Comparison of ENCODE assay signal across 9 cellular contexts in genomic region chr6:162442675-162443074, GRCh38.
DNase-seq lines count a peak whose midpoint lies in the region; ATAC-seq, FAIRE-seq and TF ChIP-seq lines count a peak whose summit lies in the region.
"Had no signal": no experiment of that assay in that cellular context is flagged by ENCODE, and none has a peak within 500 bp of the region (broad histone marks: within the 10 kb centered on the region; RNA-seq: fewer than 3 reads in every experiment).

No MANE protein-coding gene starts in this region.

- no peak overlapping the region for H3K27ac ChIP-seq in A549
- no peak overlapping the region for H3K27ac ChIP-seq in K562 (ENCODE audit: extremely low read depth, low read depth, low read length)
- H3K27ac ChIP-seq: BLaER1 treated with 17β-estradiol and CSF1 and Interleukin-3, amounts not matched to agents 10 nM and 100 nM had no signal

- H3K27me3 ChIP-seq in K562 (ENCODE audit: control insufficient read depth in 2 of 2, insufficient read depth in 2 of 2, low read length in 2 of 2) (no peaks in the 10 kb centered on the region), MG63 (no peaks in the 10 kb centered on the region)
- H3K27me3 ChIP-seq: BLaER1 treated with 17β-estradiol and CSF1 and Interleukin-3, amounts not matched to agents 10 nM and 100 nM had no signal

- BruUV-seq in K562 (replicated peaks; lab: Mats Ljungman, UMichigan) = no TSS peak

- WGBS in A549 (ENCODE audit: missing lambda C conversion rate) = 21% methylated on average over 6 of the region's 6 CpGs
- 0% methylated on average over 6 of the region's 6 CpGs for WGBS in K562 (ENCODE audit: insufficient coverage, low coverage, missing lambda C conversion rate)

- H3K9ac ChIP-seq in K562 (ENCODE audit: insufficient read depth in 1 of 2, low read depth in 2 of 2, low read length in 2 of 2) = no peak overlapping the region
- H3K9ac ChIP-seq: BLaER1 treated with 17β-estradiol and CSF1 and Interleukin-3, amounts not matched to agents 10 nM and 100 nM had no signal

- TF ChIP-seq CTCF in A549 (IDR thresholded peaks at IDR 0.05) (no peak), K562 (IDR thresholded peaks at IDR 0.05 in 2 of 3, conservative IDR thresholded peaks at IDR 0.05 in 1 of 3; ENCODE audit: insufficient read depth in 2 of 3, low read depth in 1 of 3, low read length in 3 of 3) (peak; percentile 23 to 43 (median 37); a peak in 4 of 6 replicates)

- no peak for TF ChIP-seq POLR2A in A549 (IDR thresholded peaks at IDR 0.05; ENCODE audit: low read length)
- no peak for TF ChIP-seq POLR2A in K562 (conservative IDR thresholded peaks at IDR 0.05)

- no peaks in the 10 kb centered on the region for H3K4me1 ChIP-seq in A549
- no peaks in the 10 kb centered on the region for H3K4me1 ChIP-seq in K562 (replicated peaks in 1 of 2; ENCODE audit: control insufficient read depth in 2 of 2, insufficient read depth in 2 of 2, low read length in 2 of 2)

- H3K9me1 ChIP-seq in K562 (ENCODE audit: control insufficient read depth, insufficient read depth, low read length) = no peaks in the 10 kb centered on the region

- POLR2A ChIA-PET in A549 (lab: Yijun Ruan, JAX) = no interaction called here
- POLR2A ChIA-PET in K562 (lab: Yijun Ruan, JAX) = interaction anchor here (0.6 to 0.7 kb wide), 2 partner anchors 53 to 369 kb away, joined by 3 read pairs; no protein-coding TSS in a partner anchor

- H3K4me2 ChIP-seq in A549 = no peak overlapping the region
- H3K4me2 ChIP-seq in K562 (ENCODE audit: insufficient read depth, low read length) = no peak overlapping the region
- H3K4me2 ChIP-seq: BLaER1 treated with 17β-estradiol and CSF1 and Interleukin-3, amounts not matched to agents 10 nM and 100 nM had no signal

- peak; percentile 76 to 88; a peak in 5 of 6 replicates for ATAC-seq in A549
- peak; percentile 72 for ATAC-seq in K562
- peak; percentile 84 for ATAC-seq in left lobe of liver
- ATAC-seq in HG02885 (IDR thresholded peaks at IDR 0.05; ENCODE audit: poor library complexity, unreplicated experiment) = no peak

- H2AFZ ChIP-seq in K562 (ENCODE audit: low read depth, low read length) = no peak overlapping the region

- no peaks in the 10 kb centered on the region for H3K79me2 ChIP-seq in K562 (ENCODE audit: control insufficient read depth, insufficient read depth, low read length)

- H3K9me3 ChIP-seq in A549 (no peaks in the 10 kb centered on the region), K562 (replicated peaks; ENCODE audit: control insufficient read depth, insufficient read depth, low read depth, low read length) (no peaks in the 10 kb centered on the region), MG63 (no peaks in the 10 kb centered on the region)

- H4K20me1 ChIP-seq in K562 (replicated peaks; ENCODE audit: control insufficient read depth, insufficient read depth, low read length) = no peaks in the 10 kb centered on the region
- H4K20me1 ChIP-seq: BLaER1 treated with 17β-estradiol and CSF1 and Interleukin-3, amounts not matched to agents 10 nM and 100 nM had no signal

- H3K4me3 ChIP-seq in A549 (no peak overlapping the region), K562 (no peak overlapping the region), MG63 (no peak overlapping the region)
- H3K4me3 ChIP-seq: BLaER1 treated with 17β-estradiol and CSF1 and Interleukin-3, amounts not matched to agents 10 nM and 100 nM had no signal

- in situ Hi-C loops in K562 (cut with MboI) = no loop called here

- no peaks in the 10 kb centered on the region for H3K36me3 ChIP-seq in K562 (ENCODE audit: control insufficient read depth, insufficient read depth, low read length)
- H3K36me3 ChIP-seq in MG63 = no peaks in the 10 kb centered on the region
- H3K36me3 ChIP-seq: BLaER1 treated with 17β-estradiol and CSF1 and Interleukin-3, amounts not matched to agents 10 nM and 100 nM had no signal

- FAIRE-seq in A549 (lab: Jason Lieb, UNC) (no peak), K562 (lab: Jason Lieb, UNC) (no peak)

- TF ChIP-seq EP300 in A549 (IDR thresholded peaks at IDR 0.05) = no peak
- no peak for TF ChIP-seq EP300 in K562 (IDR thresholded peaks at IDR 0.05; ENCODE audit: low read length)

- peak; percentile 4 to 28 for DNase-seq in A549 (ENCODE audit: low read depth in 1 of 2, low spot score in 1 of 2)
- peak; percentile 26 for DNase-seq in NAMALWA (ENCODE audit: low spot score)
- DNase-seq in K562 (ENCODE audit: extremely low read depth in 1 of 4, low spot score in 3 of 4) = peak in 2 of 4 experiments; percentile 13 to 31
- DNase-seq in left lobe of liver (ENCODE audit: low spot score) = no peak
- no peak for DNase-seq in MG63
- no peak for DNase-seq in posterior vena cava (ENCODE audit: low spot score)
- no peak for DNase-seq in NCI-H2196 (lab: John Stamatoyannopoulos, UW; ENCODE audit: unreplicated experiment)

- intact Hi-C loops in K562 (cut with micrococcal nuclease) (no loop called here), posterior vena cava (cut with DNase I) (no loop called here)

- CTCF ChIA-PET in A549 (lab: Yijun Ruan, JAX) (interaction anchor here (1.1 to 1.2 kb wide), 2 partner anchors 294 to 512 kb away, joined by 4 read pairs; no protein-coding TSS in a partner anchor), K562 (lab: Yijun Ruan, JAX; ENCODE audit: low intra/inter-chr PET ratio) (no interaction called here)

- TF ChIP-seq RAD21 in A549 (conservative IDR thresholded peaks at IDR 0.05 in 1 of 2, IDR thresholded peaks at IDR 0.05 in 1 of 2) = peak; percentile 23 to 49; a peak in 4 of 5 replicates
- peak in 1 of 2 experiments; percentile 39; a peak in 2 of 4 replicates for TF ChIP-seq RAD21 in K562 (CRISPR knock-in tag; conservative IDR thresholded peaks at IDR 0.05 in 1 of 2, IDR thresholded peaks at IDR 0.05 in 1 of 2)

TF ChIP-seq in A549, 52 proteins besides CTCF, POLR2A, EP300 and RAD21 (continues in another document):
- TF ChIP-seq CBX8 (IDR thresholded peaks at IDR 0.05) = no peak
- no peak for TF ChIP-seq USF2 (IDR thresholded peaks at IDR 0.05)
- TF ChIP-seq TP53 (CRISPR knock-in tag; IDR thresholded peaks at IDR 0.05) = no peak
- TF ChIP-seq ESRRA (IDR thresholded peaks at IDR 0.05; ENCODE audit: borderline replicate concordance, low read length) = no peak
- TF ChIP-seq, protein P1, sequence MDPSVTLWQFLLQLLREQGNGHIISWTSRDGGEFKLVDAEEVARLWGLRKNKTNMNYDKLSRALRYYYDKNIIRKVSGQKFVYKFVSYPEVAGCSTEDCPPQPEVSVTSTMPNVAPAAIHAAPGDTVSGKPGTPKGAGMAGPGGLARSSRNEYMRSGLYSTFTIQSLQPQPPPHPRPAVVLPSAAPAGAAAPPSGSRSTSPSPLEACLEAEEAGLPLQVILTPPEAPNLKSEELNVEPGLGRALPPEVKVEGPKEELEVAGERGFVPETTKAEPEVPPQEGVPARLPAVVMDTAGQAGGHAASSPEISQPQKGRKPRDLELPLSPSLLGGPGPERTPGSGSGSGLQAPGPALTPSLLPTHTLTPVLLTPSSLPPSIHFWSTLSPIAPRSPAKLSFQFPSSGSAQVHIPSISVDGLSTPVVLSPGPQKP (IDR thresholded peaks at IDR 0.05; ENCODE audit: low read depth, low read length) = no peak
- no peak for TF ChIP-seq ZC3H11A (IDR thresholded peaks at IDR 0.05)
- TF ChIP-seq BHLHE40 (IDR thresholded peaks at IDR 0.05; ENCODE audit: low read depth, low read length) = no peak

TF ChIP-seq in K562, 482 proteins besides CTCF, POLR2A, EP300 and RAD21 (continues in another document):
- TF ChIP-seq EZH2 (IDR thresholded peaks at IDR 0.05; ENCODE audit: borderline replicate concordance, low read depth, low read length) (no peak), ELF4 (CRISPR knock-in tag; IDR thresholded peaks at IDR 0.05) (no peak), ZNF395 (CRISPR knock-in tag; IDR thresholded peaks at IDR 0.05) (no peak), CEBPB (tag; IDR thresholded peaks at IDR 0.05) (no peak)

Comparison
In these comparisons a context has a peak if more than half of its experiments do, and no peak if none do; other contexts are left out.
1. DNase-seq: peak in A549 (2 of 2) and NAMALWA (single experiment); none in left lobe of liver (single experiment), MG63 (single experiment), posterior vena cava (single experiment) and NCI-H2196 (single experiment).
2. Of the 35 proteins assayed by ChIP-seq in both K562 and A549: peak only in K562: CTCF; only in A549: none; in both: none; in neither: 33; mixed calls (peak in some experiments, not most) for 1.